In the genomic region with DNA sequence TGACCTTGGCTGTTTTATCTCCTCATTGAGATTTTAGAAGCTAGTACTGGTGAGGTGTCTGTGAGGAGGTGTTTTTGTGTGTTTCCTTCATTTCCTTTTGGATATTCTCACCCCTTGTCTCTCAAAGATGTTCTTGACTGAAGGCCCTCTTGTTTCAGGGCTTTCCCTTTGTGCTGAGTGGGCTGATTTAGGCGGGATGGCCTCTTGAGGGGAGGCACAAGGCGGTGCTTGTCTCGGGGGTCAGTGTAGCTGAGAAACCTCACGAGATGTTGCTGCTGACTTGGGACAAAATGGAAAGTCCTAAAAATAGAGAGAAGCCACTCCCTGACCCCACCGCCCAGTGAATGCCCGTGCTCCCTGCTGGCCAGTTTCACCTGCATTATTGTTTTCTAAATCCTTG, we compare ENCODE assay signal across 22 cellular contexts. TPM values are rescaled to one million over a fixed set of nuclear protein-coding genes. Genes with fewer than 3 reads are reported as not detected.
DNase-seq lines count a peak whose midpoint lies in the region; ATAC-seq, FAIRE-seq and TF ChIP-seq lines count a peak whose summit lies in the region.
"Had no signal": no experiment of that assay in that cellular context is flagged by ENCODE, and none has a peak within 500 bp of the region (broad histone marks: within the 10 kb centered on the region; RNA-seq: fewer than 3 reads in every experiment).

No MANE protein-coding gene starts in this region.

- H4K8ac ChIP-seq in H9 (replicated peaks; ENCODE audit: insufficient read length, low read depth, low read length): no peak overlapping the region

- no peaks in the 10 kb centered on the region for H3K9me3 ChIP-seq in A549
- no peaks in the 10 kb centered on the region for H3K9me3 ChIP-seq in H9 (ENCODE audit: control insufficient read depth, low read depth, low read length)
- no peaks in the 10 kb centered on the region for H3K9me3 ChIP-seq in osteoblast (ENCODE audit: low read depth, low read length)
- H3K9me3 ChIP-seq in MG63: no peaks in the 10 kb centered on the region
- H3K9me3 ChIP-seq: Caco-2 had no signal

- H3K36me3 Mint-ChIP-seq in H9 (ENCODE audit: insufficient read depth in 1 of 3, low read depth in 3 of 3) (peaks cover 6 to 49% (median 23%) of the 10 kb centered on the region in 3 experiments; a peak in 6 of 7 replicates), endothelial cell (ENCODE audit: low read depth, unreplicated experiment) (peaks cover 42% of the 10 kb centered on the region), MCF 10A (ENCODE audit: insufficient read depth, unreplicated experiment) (peaks cover 71% of the 10 kb centered on the region)

- no peak overlapping the region for H2BK5ac ChIP-seq in H9 (ENCODE audit: insufficient read length, low read length)

- H3K79me1 ChIP-seq in H9 (ENCODE audit: insufficient read depth, low read depth, low read length, poor library complexity, severe bottlenecking): peaks cover 7% of the 10 kb centered on the region

- H3K18ac ChIP-seq in H9 (ENCODE audit: insufficient read length, low read depth, low read length): no peak overlapping the region

- no peak overlapping the region for H2AFZ ChIP-seq in H9 (ENCODE audit: low read length)
- no peak overlapping the region for H2AFZ ChIP-seq in osteoblast (ENCODE audit: low read length)
- H2AFZ ChIP-seq: GM23338 had no signal

- no peaks in the 10 kb centered on the region for H3K23me2 ChIP-seq in H9 (ENCODE audit: insufficient read length, low read depth, low read length, poor library complexity, severe bottlenecking)

- DNase-seq in A549 (ENCODE audit: low read depth in 1 of 2, low spot score in 1 of 2) (no peak), H9 (no peak), endothelial cell (ENCODE audit: low spot score) (no peak), osteoblast (ENCODE audit: insufficient read length, low spot score, missing footprints) (peak; percentile 43), MG63 (no peak), mucosa of gallbladder (ENCODE audit: low spot score) (no peak), MCF 10A (ENCODE audit: unreplicated experiment) (no peak)
- DNase-seq: AML-193; Caco-2; CD8-positive, alpha-beta T cell; HCEC 1CT; Karpas-422; NCI-H2029; NCI-H446 treated with DMSO at 0.1 percent for 48 hours; NCI-H526 treated with DMSO at 0.1 percent for 48 hours; SHP77 had no signal

- H2BK20ac ChIP-seq in H9 (ENCODE audit: low read depth, low read length, poor library complexity, severe bottlenecking): no peak overlapping the region

- TF ChIP-seq EP300 in A549 (IDR thresholded peaks at IDR 0.05): no peak

- H3K4me2 ChIP-seq in A549: no peak overlapping the region
- no peak overlapping the region for H3K4me2 ChIP-seq in H9 (ENCODE audit: insufficient read depth, insufficient read length, low read length)
- no peak overlapping the region for H3K4me2 ChIP-seq in osteoblast (ENCODE audit: insufficient read depth, low read length)
- H3K4me2 ChIP-seq: GM23338 had no signal

- intact Hi-C loops in MCF 10A (cut with micrococcal nuclease): no loop called here

- H3K27ac ChIP-seq in A549: no peak overlapping the region
- no peak overlapping the region for H3K27ac ChIP-seq in H9 (ENCODE audit: insufficient read length, low read depth, low read length)
- no peak overlapping the region for H3K27ac ChIP-seq in osteoblast (ENCODE audit: low read depth, low read length)
- H3K27ac ChIP-seq: C4-2B, RWPE1 had no signal

- TF ChIP-seq POLR2A in A549 (IDR thresholded peaks at IDR 0.05; ENCODE audit: low read length): no peak

- H3K14ac ChIP-seq in H9 (ENCODE audit: insufficient read depth, low read length): no peak overlapping the region

- no peak for ATAC-seq in A549
- ATAC-seq: CD8-positive, alpha-beta T cell; GM23338 had no signal

- no peak overlapping the region for H3K4ac ChIP-seq in H9 (ENCODE audit: low read depth, low read length)

- H2BK120ac ChIP-seq in H9 (ENCODE audit: low read depth, low read length, poor library complexity, severe bottlenecking): no peak overlapping the region

- H3K36me3 ChIP-seq in osteoblast (ENCODE audit: insufficient read depth, low read length) (peaks cover 40% of the 10 kb centered on the region), MG63 (peaks cover 45% of the 10 kb centered on the region)

- no peak overlapping the region for H3K9ac ChIP-seq in H9 (ENCODE audit: extremely low read depth, insufficient read length, low read length)

- H3K4me3 ChIP-seq in A549 (no peak overlapping the region), osteoblast (ENCODE audit: insufficient read depth, low read length) (no peak overlapping the region), MG63 (no peak overlapping the region)
- H3K4me3 ChIP-seq: GM23338 had no signal

- no peak overlapping the region for H3K23ac ChIP-seq in H9 (ENCODE audit: insufficient read length, low read depth, low read length)

- H3K9me3 Mint-ChIP-seq in H9: no peaks in the 10 kb centered on the region
- H3K9me3 Mint-ChIP-seq in endothelial cell (ENCODE audit: unreplicated experiment): no peaks in the 10 kb centered on the region
- no peaks in the 10 kb centered on the region for H3K9me3 Mint-ChIP-seq in MCF 10A (ENCODE audit: unreplicated experiment)
- H3K9me3 Mint-ChIP-seq: CD8-positive, alpha-beta T cell; GM23338 had no signal

- no peak overlapping the region for H2BK12ac ChIP-seq in H9 (ENCODE audit: insufficient read length, low read depth, low read length)

- H4K91ac ChIP-seq in H9 (ENCODE audit: insufficient read length, low read depth, low read length): no peak overlapping the region

- H4K5ac ChIP-seq in H9 (ENCODE audit: insufficient read length, low read depth, low read length): no peak overlapping the region

- H4K20me1 ChIP-seq in H9 (ENCODE audit: control insufficient read depth, insufficient read depth, insufficient read length): peaks cover 2% of the 10 kb centered on the region
- peaks cover 69% of the 10 kb centered on the region for H4K20me1 ChIP-seq in osteoblast (ENCODE audit: insufficient read depth, low read length)

- H3K79me2 ChIP-seq in H9 (ENCODE audit: insufficient read depth, low read length) (no peaks in the 10 kb centered on the region; the same call in 1 of the 2 replicates), osteoblast (ENCODE audit: insufficient read depth, low read length) (peaks cover 99% of the 10 kb centered on the region)

- H3K27ac Mint-ChIP-seq in H9 (peak overlapping the region in 2 of 3 experiments; percentile 86; a peak in 2 of 7 replicates), endothelial cell (ENCODE audit: unreplicated experiment) (no peak overlapping the region), MCF 10A (ENCODE audit: low read depth, unreplicated experiment) (no peak overlapping the region)
- H3K27ac Mint-ChIP-seq: CD8-positive, alpha-beta T cell; GM23338 had no signal

- H2BK15ac ChIP-seq in H9 (ENCODE audit: low read depth, low read length): no peak overlapping the region

- H3K4me1 Mint-ChIP-seq in H9 (no peaks in the 10 kb centered on the region), endothelial cell (ENCODE audit: unreplicated experiment) (peaks cover 5% of the 10 kb centered on the region), MCF 10A (ENCODE audit: insufficient read depth, unreplicated experiment) (no peaks in the 10 kb centered on the region)
- H3K4me1 Mint-ChIP-seq: GM23338 had no signal

- no peak overlapping the region for H3K56ac ChIP-seq in H9 (ENCODE audit: insufficient read length, low read depth, low read length)

- no peak for TF ChIP-seq RAD21 in A549 (conservative IDR thresholded peaks at IDR 0.05 in 1 of 2, IDR thresholded peaks at IDR 0.05 in 1 of 2)

- H3K27me3 ChIP-seq in H9 (ENCODE audit: insufficient read depth, low read length) (no peaks in the 10 kb centered on the region), osteoblast (ENCODE audit: insufficient read depth, low read length) (no peaks in the 10 kb centered on the region), MG63 (no peaks in the 10 kb centered on the region)

- TF ChIP-seq CTCF in A549 (IDR thresholded peaks at IDR 0.05) (no peak), H9 (conservative IDR thresholded peaks at IDR 0.05) (no peak), endothelial cell (IDR thresholded peaks at IDR 0.05; ENCODE audit: unreplicated experiment) (no peak), osteoblast (IDR thresholded peaks at IDR 0.05; ENCODE audit: extremely low read depth, low read depth, low read length) (no peak), MCF 10A (IDR thresholded peaks at IDR 0.05; ENCODE audit: unreplicated experiment) (no peak)

- no peak overlapping the region for H3T11ph ChIP-seq in H9 (ENCODE audit: low read length)

- H2AK5ac ChIP-seq in H9 (ENCODE audit: insufficient read length, low read length): no peak overlapping the region

- 92% methylated on average over 6 of the region's 6 CpGs for WGBS in A549 (ENCODE audit: missing lambda C conversion rate)
- no CpG with 5 or more reads among the region's 6 CpGs for WGBS in H9 (ENCODE audit: extremely low coverage, insufficient read length, low lambda C conversion rate)

- POLR2A ChIA-PET in A549 (lab: Yijun Ruan, JAX) (no interaction called here), MCF 10A (lab: Yijun Ruan, JAX) (interaction anchor here (1.1 kb wide), 1 partner anchor 11 kb away, joined by 5 read pairs; no protein-coding TSS in a partner anchor)

- no peak overlapping the region for H3K4me3 Mint-ChIP-seq in H9
- H3K4me3 Mint-ChIP-seq in endothelial cell (ENCODE audit: unreplicated experiment): peak overlapping the region; percentile 25
- no peak overlapping the region for H3K4me3 Mint-ChIP-seq in MCF 10A (ENCODE audit: unreplicated experiment)
- H3K4me3 Mint-ChIP-seq: CD8-positive, alpha-beta T cell; GM23338 had no signal

- CTCF ChIA-PET in A549 (lab: Yijun Ruan, JAX): interaction anchor here (0.6 to 0.8 kb wide), 2 partner anchors 52 to 80 kb away, joined by 3 to 5 read pairs; a partner anchor contains a TSS
- CTCF ChIA-PET in MCF 10A (lab: Yijun Ruan, JAX): no interaction called here

- FAIRE-seq in A549 (lab: Jason Lieb, UNC): no peak
- FAIRE-seq: A204.1, G401.6, GM12891 had no signal

- no peaks in the 10 kb centered on the region for H3K27me3 Mint-ChIP-seq in H9 (ENCODE audit: low read depth)
- peaks cover 10% of the 10 kb centered on the region for H3K27me3 Mint-ChIP-seq in endothelial cell (ENCODE audit: unreplicated experiment)
- no peaks in the 10 kb centered on the region for H3K27me3 Mint-ChIP-seq in MCF 10A (ENCODE audit: insufficient read depth, unreplicated experiment)

- no TSS peak for BruUV-seq in MCF 10A (replicated peaks; lab: Mats Ljungman, UMichigan)

- no peaks in the 10 kb centered on the region for H3K4me1 ChIP-seq in A549
- H3K4me1 ChIP-seq in H9 (ENCODE audit: insufficient read depth, low read length): no peaks in the 10 kb centered on the region
- no peaks in the 10 kb centered on the region for H3K4me1 ChIP-seq in osteoblast (ENCODE audit: insufficient read depth, low read length)
- H3K4me1 ChIP-seq: Caco-2 had no signal

RNA-seq across cellular contexts. Expression of a gene that starts 14.2 kb away (rescaled TPM):
- polyA plus RNA-seq in A549 (2011; rRNA removed) (6.5 and 8.6 TPM in 2 replicates), A549 (2017; fragmentation: RNase III; extraction: RNeasy Plus Mini Kit Qiagen cat#74134 plus additional on column Dnase treatment) (8.6 to 9.1 TPM (median 9.1 TPM) in 3 replicates)
- 8.2 and 9.4 TPM in 2 replicates for polyA plus RNA-seq in A549 (2012; cell fraction: cytosol; rRNA removed)
- polyA plus RNA-seq in A549 (2012; cell fraction: nucleus; rRNA removed): 29.2 and 33.3 TPM in 2 replicates
- 11.3 and 11.6 TPM in 2 replicates for polyA minus RNA-seq in A549 (2011; rRNA and poly(A)+ RNA removed)
- total RNA-seq in H9 (2021) (39.2 and 46.2 TPM in 2 replicates), endothelial cell (ENCODE audit: unreplicated experiment) (46.8 TPM), osteoblast (9.7 and 11.2 TPM in 2 replicates), mucosa of gallbladder (21.1 TPM), MCF 10A (2022) (21.8 and 26.3 TPM in 2 replicates)
- 3.7 and 3.8 TPM in 2 replicates for total RNA-seq in MG63 (2014; rRNA removed; shearing (Covaris generic); ENCODE audit: low replicate concordance)

RNA-seq across cellular contexts. Expression of a gene that starts 14.5 kb away (rescaled TPM):
- 6.8 and 6.9 TPM in 2 replicates for polyA plus RNA-seq in A549 (2011; rRNA removed)
- 10.0 and 11.0 TPM in 2 replicates for polyA plus RNA-seq in A549 (2012; cell fraction: cytosol; rRNA removed)
- 39.4 and 41.3 TPM in 2 replicates for polyA plus RNA-seq in A549 (2012; cell fraction: nucleus; rRNA removed)
- polyA plus RNA-seq in A549 (2017; fragmentation: RNase III; extraction: RNeasy Plus Mini Kit Qiagen cat#74134 plus additional on column Dnase treatment): 11.1 to 14.4 TPM (median 13.7 TPM) in 3 replicates
- 18.5 and 20.5 TPM in 2 replicates for polyA minus RNA-seq in A549 (2011; rRNA and poly(A)+ RNA removed)
- 21.3 and 24.0 TPM in 2 replicates for total RNA-seq in H9 (2021)
- 39.9 TPM for total RNA-seq in endothelial cell (ENCODE audit: unreplicated experiment)
- total RNA-seq in osteoblast: 37.1 and 38.0 TPM in 2 replicates
- 25.7 and 27.8 TPM in 2 replicates for total RNA-seq in MG63 (2014; rRNA removed; shearing (Covaris generic); ENCODE audit: low replicate concordance)
- total RNA-seq in mucosa of gallbladder: 48.5 TPM
- total RNA-seq in MCF 10A (2022): 18.6 and 19.7 TPM in 2 replicates

RNA-seq across cellular contexts. Expression of a gene that starts 51.8 kb away (rescaled TPM):
- polyA plus RNA-seq in A549 (2011; rRNA removed) (91.6 and 97.6 TPM in 2 replicates), A549 (2017; fragmentation: RNase III; extraction: RNeasy Plus Mini Kit Qiagen cat#74134 plus additional on column Dnase treatment) (139 to 156 TPM (median 150 TPM) in 3 replicates)
- 85.5 and 90.9 TPM in 2 replicates for polyA plus RNA-seq in A549 (2012; cell fraction: cytosol; rRNA removed)
- polyA plus RNA-seq in A549 (2012; cell fraction: nucleus; rRNA removed): 56.5 and 60.3 TPM in 2 replicates
- polyA minus RNA-seq in A549 (2011; rRNA and poly(A)+ RNA removed): 47.2 and 50.9 TPM in 2 replicates
- total RNA-seq in H9 (2021) (200 and 206 TPM in 2 replicates), endothelial cell (ENCODE audit: unreplicated experiment) (180 TPM), osteoblast (22.8 and 26.2 TPM in 2 replicates), mucosa of gallbladder (62.7 TPM), MCF 10A (2022) (111 and 131 TPM in 2 replicates)
- 94.3 and 129 TPM in 2 replicates for total RNA-seq in MG63 (2014; rRNA removed; shearing (Covaris generic); ENCODE audit: low replicate concordance)

Comparison
In these comparisons a context has a peak if more than half of its experiments do, and no peak if none do; other contexts are left out.
1. H3K27ac Mint-ChIP-seq: peak in H9 (2 of 3); none in endothelial cell (single experiment) and MCF 10A (single experiment).